26 cellular contexts compared by ENCODE assay signal in genomic region chr7:127448566-127448965, GRCh38.
"Had no signal": no experiment of that assay in that cellular context is flagged by ENCODE, and none has a peak within 500 bp of the region (broad histone marks: within the 10 kb centered on the region; RNA-seq: fewer than 3 reads in every experiment).

No MANE protein-coding gene starts in this region.

- H3K27ac ChIP-seq: colonic mucosa, epithelial cell of prostate, esophagus squamous epithelium, gastrocnemius medialis, heart right ventricle, left lung, lower lobe of right lung had no signal

- H3K9me3 ChIP-seq: colonic mucosa, gastrocnemius medialis had no signal

- H3K36me3 ChIP-seq: colonic mucosa, esophagus squamous epithelium, gastrocnemius medialis, heart right ventricle, left lung, lower lobe of right lung had no signal

- H3K4me1 ChIP-seq: colonic mucosa, esophagus squamous epithelium, gastrocnemius medialis, heart right ventricle, left lung, lower lobe of right lung had no signal

- H3K4me3 ChIP-seq: colonic mucosa, esophagus squamous epithelium, gastrocnemius medialis, heart right ventricle, left lung, lower lobe of right lung, mucosa of descending colon had no signal

- ATAC-seq: effector memory CD8-positive, alpha-beta T cell; esophagus mucosa; gastrocnemius medialis; heart right ventricle; left cardiac atrium; left lung; left ventricle myocardium superior; lower lobe of right lung; mucosa of descending colon had no signal

- DNase-seq: colonic mucosa; cortex of kidney; effector CD8-positive, alpha-beta T cell; effector memory CD8-positive, alpha-beta T cell; endodermal cell; erythroblast; esophagus squamous epithelium; foreskin fibroblast; foreskin melanocyte; gastrocnemius medialis; glutamatergic neuron; head of caudate nucleus; heart right ventricle; hippocampal formation; left cardiac atrium; left lung; left ventricle myocardium superior; lower lobe of right lung; mesenchymal stem cell; mucosa of descending colon; naive B cell had no signal

- H3K27me3 ChIP-seq: colonic mucosa, gastrocnemius medialis, left lung had no signal

- FAIRE-seq: endometrium, islet of Langerhans, keratinocyte had no signal
